In genomic region chr13:99916366-99917103, GRCh38 we compare ENCODE assay signal across 8 cellular contexts. TPM values are rescaled to one million over a fixed set of nuclear protein-coding genes. Genes with fewer than 3 reads are reported as not detected.
DNase-seq lines count a peak whose midpoint lies in the region; ATAC-seq, FAIRE-seq and TF ChIP-seq lines count a peak whose summit lies in the region.

No MANE protein-coding gene starts in this region.

- peaks cover 4% of the 10 kb centered on the region for H3K36me3 Mint-ChIP-seq in T-helper 1 cell treated with Interleukin-12 subunit alpha and Interleukin-12 subunit beta and Interleukin-4 antibody, amounts not matched to agents 30 μg/mL and 1 μg/mL, for 36 hours (ENCODE audit: low read depth)

- no peak for TF ChIP-seq EP300 in ovary (IDR thresholded peaks at IDR 0.05)

- peak overlapping the region; percentile 4 for H3K27ac Mint-ChIP-seq in T-helper 1 cell treated with Interleukin-12 subunit alpha and Interleukin-12 subunit beta and Interleukin-4 antibody, amounts not matched to agents 30 μg/mL and 1 μg/mL, for 36 hours

- no peak for TF ChIP-seq POLR2A in ovary (IDR thresholded peaks at IDR 0.05)

- H3K27me3 Mint-ChIP-seq in T-helper 1 cell treated with Interleukin-12 subunit alpha and Interleukin-12 subunit beta and Interleukin-4 antibody, amounts not matched to agents 30 μg/mL and 1 μg/mL, for 36 hours (ENCODE audit: low read depth), result peaks cover 23% of the 10 kb centered on the region

- WGBS in ovary, 3 donors, result 39 to 50% (median 43%) methylated on average over 10 of the region's 10 CpGs

- no peaks in the 10 kb centered on the region for H3K9me3 ChIP-seq in ovary

- no peak overlapping the region for H3K4me3 ChIP-seq in ovary

- DNase-seq in NCI-H1436 (lab: John Stamatoyannopoulos, UW) (peak; percentile 50), fibroblast of the conjunctiva (ENCODE audit: low read depth) (peak; percentile 63), ovary (no peak), KG1 (lab: John Stamatoyannopoulos, UW) (no peak)

- H3K4me1 ChIP-seq in ovary (ENCODE audit: insufficient read depth), result no peaks in the 10 kb centered on the region

- H3K4me3 Mint-ChIP-seq in T-helper 1 cell treated with Interleukin-12 subunit alpha and Interleukin-12 subunit beta and Interleukin-4 antibody, amounts not matched to agents 30 μg/mL and 1 μg/mL, for 36 hours, result no peak overlapping the region

- H3K27me3 ChIP-seq in ovary, result no peaks in the 10 kb centered on the region

- FAIRE-seq in A204.1 (lab: Jason Lieb, UNC) (peak; percentile 97), G401.6 (lab: Jason Lieb, UNC) (peak; percentile 94)

- ATAC-seq in HG02623 (IDR thresholded peaks at IDR 0.05; ENCODE audit: unreplicated experiment), result peak; percentile 92

- peaks cover 28% of the 10 kb centered on the region for H3K4me1 Mint-ChIP-seq in T-helper 1 cell treated with Interleukin-12 subunit alpha and Interleukin-12 subunit beta and Interleukin-4 antibody, amounts not matched to agents 30 μg/mL and 1 μg/mL, for 36 hours (ENCODE audit: low read depth)

- peaks cover 2% of the 10 kb centered on the region for H3K9me3 Mint-ChIP-seq in T-helper 1 cell treated with Interleukin-12 subunit alpha and Interleukin-12 subunit beta and Interleukin-4 antibody, amounts not matched to agents 30 μg/mL and 1 μg/mL, for 36 hours

- no peak overlapping the region for H3K27ac ChIP-seq in ovary

- H3K36me3 ChIP-seq in ovary, result no peaks in the 10 kb centered on the region

- TF ChIP-seq CTCF in ovary (IDR thresholded peaks at IDR 0.05), result peak in 2 of 3 donors; percentile 28 to 46

- intact Hi-C loops in ovary (cut with DNase I), result loop anchor here in 3 of 4 donors (10.0 kb wide), 2 partner anchors 318 to 598 kb away; no protein-coding TSS in a partner anchor

RNA-seq across cellular contexts. Expression of gene ZIC5, which starts 55.0 kb away (rescaled TPM):
- under 1 TPM in 2 of 7 donors, not detected in 5; 0.10 to 0.11 TPM for total RNA-seq in ovary
- not detected for polyA plus RNA-seq in ovary

Comparison
In these comparisons a context has a peak if more than half of its experiments do, and no peak if none do; other contexts are left out.
1. DNase-seq: peak in NCI-H1436 (single experiment) and fibroblast of the conjunctiva (single experiment); none in ovary (0 of 5) and KG1 (single experiment).